In the genomic region with DNA sequence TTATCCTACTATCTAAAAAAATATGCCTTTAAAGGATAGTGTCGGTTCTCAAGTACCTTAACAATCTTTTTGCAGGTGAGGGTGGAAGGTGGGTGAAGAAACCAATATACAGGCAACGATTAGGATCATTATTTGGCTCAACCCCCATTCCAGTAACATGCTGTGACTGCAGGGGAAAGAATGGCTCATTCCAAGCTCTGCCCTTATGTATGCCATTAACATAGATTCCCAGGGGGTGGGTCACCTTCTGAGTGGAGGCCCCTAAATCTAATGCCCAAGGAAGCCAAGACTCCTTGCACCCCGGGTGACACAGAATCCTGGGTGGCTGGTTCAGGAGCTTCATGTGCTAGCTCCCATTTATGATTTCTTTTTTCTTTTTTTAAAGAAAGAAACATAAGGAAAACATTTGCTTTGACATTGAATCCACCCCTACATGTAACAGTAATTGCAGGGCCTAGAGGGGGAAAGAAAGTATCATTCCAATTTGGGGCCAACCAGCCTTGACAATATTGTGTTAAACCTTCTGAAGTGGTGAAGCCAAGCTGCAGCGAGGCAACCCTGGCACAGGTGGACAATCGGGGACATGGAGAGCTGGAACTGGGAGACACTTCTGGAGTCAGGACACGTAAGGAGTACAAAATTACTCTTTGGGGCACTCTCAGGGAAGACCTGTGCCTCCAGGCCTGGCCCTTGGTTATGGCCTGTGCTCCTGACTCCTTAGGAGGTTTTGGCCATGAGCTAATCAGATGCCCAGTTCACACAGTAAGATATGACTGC, we compare ENCODE assay signal across 28 cellular contexts.
A peak's percentile ranks its signal among the peaks of the same experiment; 100 is the strongest.
DNase-seq lines count a peak whose midpoint lies in the region; ATAC-seq, FAIRE-seq and TF ChIP-seq lines count a peak whose summit lies in the region.
"Had no signal": no experiment of that assay in that cellular context is flagged by ENCODE, and none has a peak within 500 bp of the region (broad histone marks: within the 10 kb centered on the region; RNA-seq: fewer than 3 reads in every experiment).

No MANE protein-coding gene starts in this region.

- ATAC-seq in A549, result peak in 1 of 2 experiments; percentile 39; a peak in 3 of 6 replicates
- no peak for ATAC-seq in gastrocnemius medialis
- ATAC-seq: activated T-cell treated with anti-CD3 and anti-CD28 coated beads, Interleukin-2, amount 50 U/mL, for 72 hours; naive thymus-derived CD8-positive, alpha-beta T cell; Panc1; T-helper 17 cell had no signal

- H3K36me3 ChIP-seq in Karpas-422 (ENCODE audit: insufficient read depth, low read length), result no peaks in the 10 kb centered on the region
- H3K36me3 ChIP-seq in left ventricle myocardium inferior, result no peaks in the 10 kb centered on the region
- no peaks in the 10 kb centered on the region for H3K36me3 ChIP-seq in gastrocnemius medialis
- H3K36me3 ChIP-seq in SK-N-SH (replicated peaks in 1 of 2; ENCODE audit: control insufficient read depth in 1 of 2, insufficient read depth in 2 of 2, low read length in 1 of 2), result no peaks in the 10 kb centered on the region
- H3K36me3 ChIP-seq: adrenal gland, SJSA1 had no signal

- in situ Hi-C loops in gastrocnemius medialis (cut with MboI; ENCODE audit: low sequenced_read_pairs in 4 of 4), result no loop called here

- TF ChIP-seq CTCF in A549 (IDR thresholded peaks at IDR 0.05) (no peak), left ventricle myocardium inferior (IDR thresholded peaks at IDR 0.05; ENCODE audit: borderline replicate concordance) (no peak), gastrocnemius medialis (IDR thresholded peaks at IDR 0.05 in 4 of 5, conservative IDR thresholded peaks at IDR 0.05 in 1 of 5) (no peak), SK-N-SH (IDR thresholded peaks at IDR 0.05) (no peak)

- H3K4me1 ChIP-seq in A549 (peaks cover 58% of the 10 kb centered on the region), Karpas-422 (ENCODE audit: low read length) (no peaks in the 10 kb centered on the region), left ventricle myocardium inferior (peaks cover 56% of the 10 kb centered on the region), gastrocnemius medialis (peaks cover 40 to 45% of the 10 kb centered on the region in 2 donors), SK-N-SH (ENCODE audit: control insufficient read depth in 1 of 2, insufficient read depth in 2 of 2, low read depth in 1 of 2, low read length in 1 of 2) (peaks cover 4 to 10% of the 10 kb centered on the region in 2 experiments; a peak in 3 of 4 replicates)

- no peaks in the 10 kb centered on the region for H3K9me2 ChIP-seq in Karpas-422 (replicated peaks; ENCODE audit: insufficient read depth, low read length)
- no peaks in the 10 kb centered on the region for H3K9me2 ChIP-seq in SK-N-SH

- no peak for DNase-seq in A549 (ENCODE audit: low read depth in 1 of 2, low spot score in 1 of 2)
- peak; percentile 25 for DNase-seq in Karpas-422
- no peak for DNase-seq in left ventricle myocardium inferior
- DNase-seq in gastrocnemius medialis, result no peak
- no peak for DNase-seq in SK-N-SH
- no peak for DNase-seq in effector CD4-positive, alpha-beta T cell
- no peak for DNase-seq in DMS53 (lab: John Stamatoyannopoulos, UW)
- DNase-seq in germinal center (ENCODE audit: low spot score), result no peak
- DNase-seq: activated CD4-positive, alpha-beta T cell treated with anti-CD3 and anti-CD28 coated beads for 4 hours; activated naive CD4-positive, alpha-beta T cell treated with Interleukin-2 at 50 U/mL for 16 hours; activated T-cell treated with anti-CD3 and anti-CD28 coated beads, Interleukin-2, amount 50 U/mL, for 72 hours; adrenal gland; COR-L47; dermis blood vessel endothelial cell; DND-41; naive thymus-derived CD8-positive, alpha-beta T cell; NCI-H1048; NCI-H187; NCI-H2171 treated with DMSO at 0.1 percent for 48 hours; NCI-H524 treated with DMSO at 0.1 percent for 48 hours; retina; stimulated activated CD4-positive, alpha-beta T cell treated with anti-CD3 and anti-CD28 coated beads, Interleukin-4, amount 100 ng/mL, for 24 hours; stimulated activated naive CD4-positive, alpha-beta T cell treated with Interleukin-2 at 50 U/mL for 16 hours; T-helper 17 cell had no signal

- TF ChIP-seq POLR2A in A549 (IDR thresholded peaks at IDR 0.05; ENCODE audit: low read length) (no peak), gastrocnemius medialis (IDR thresholded peaks at IDR 0.05) (no peak)

- peak overlapping the region; percentile 41 to 83; a peak in 5 of 6 replicates for H3K27ac ChIP-seq in A549
- no peak overlapping the region for H3K27ac ChIP-seq in Karpas-422 (ENCODE audit: low read length)
- H3K27ac ChIP-seq in left ventricle myocardium inferior (replicated peaks), result peak overlapping the region; percentile 55
- H3K27ac ChIP-seq in gastrocnemius medialis, result peak overlapping the region in 3 of 4 donors; percentile 45 to 62 (median 48)
- no peak overlapping the region for H3K27ac ChIP-seq in SK-N-SH (ENCODE audit: low read depth in 2 of 2, low read length in 1 of 2)
- H3K27ac ChIP-seq: SJSA1 had no signal

- H3F3A ChIP-seq in SK-N-SH (replicated peaks; ENCODE audit: insufficient read depth), result peaks cover 3% of the 10 kb centered on the region

- H3K9me3 ChIP-seq in A549 (no peaks in the 10 kb centered on the region), Karpas-422 (ENCODE audit: low read length) (no peaks in the 10 kb centered on the region), left ventricle myocardium inferior (replicated peaks) (no peaks in the 10 kb centered on the region), gastrocnemius medialis (no peaks in the 10 kb centered on the region), SK-N-SH (no peaks in the 10 kb centered on the region)
- H3K9me3 ChIP-seq: adrenal gland, SJSA1 had no signal

- H2AFZ ChIP-seq in Karpas-422 (ENCODE audit: low read length) (no peak overlapping the region), SK-N-SH (ENCODE audit: low read depth) (no peak overlapping the region)

- H3K79me2 ChIP-seq in Karpas-422 (ENCODE audit: low read length) (no peaks in the 10 kb centered on the region), SK-N-SH (ENCODE audit: insufficient read depth) (no peaks in the 10 kb centered on the region)

- CTCF ChIA-PET in A549 (lab: Yijun Ruan, JAX) (interaction anchor here (0.7 to 1.7 kb wide), 2 partner anchors 28 to 509 kb away, joined by 3 to 4 read pairs; no protein-coding TSS in a partner anchor), SK-N-SH (lab: Yijun Ruan, JAX) (interaction anchor here (0.7 to 1.3 kb wide), 3 partner anchors 10 to 54 kb away, joined by 3 to 5 read pairs (median 3); no protein-coding TSS in a partner anchor)

- POLR2A ChIA-PET in A549 (lab: Yijun Ruan, JAX) (interaction anchor here (0.5 kb wide), 1 partner anchor 10 kb away, joined by 3 read pairs; no protein-coding TSS in a partner anchor), SK-N-SH (lab: Yijun Ruan, JAX) (no interaction called here)

- no peak for FAIRE-seq in A549 (lab: Jason Lieb, UNC)
- FAIRE-seq: bronchial epithelial cell, H54 had no signal

- H3K9ac ChIP-seq in Karpas-422 (ENCODE audit: low read length) (no peak overlapping the region), SK-N-SH (no peak overlapping the region)

- WGBS in A549 (ENCODE audit: missing lambda C conversion rate), result 71% methylated on average over 6 of the region's 6 CpGs
- 83% methylated on average over 5 of the region's 6 CpGs for WGBS in SK-N-SH (ENCODE audit: low lambda C conversion rate)

- TF ChIP-seq EP300 in A549 (IDR thresholded peaks at IDR 0.05) (no peak), SK-N-SH (IDR thresholded peaks at IDR 0.05; ENCODE audit: borderline replicate concordance in 1 of 2, low read depth in 1 of 2, low read length in 1 of 2) (no peak)

- H3K4me2 ChIP-seq in A549 (no peak overlapping the region), Karpas-422 (ENCODE audit: low read depth, low read length, poor library complexity, severe bottlenecking) (no peak overlapping the region), SK-N-SH (no peak overlapping the region)

- no peak overlapping the region for H3K4me3 ChIP-seq in A549
- no peak overlapping the region for H3K4me3 ChIP-seq in Karpas-422 (ENCODE audit: low read length)
- no peak overlapping the region for H3K4me3 ChIP-seq in left ventricle myocardium inferior
- H3K4me3 ChIP-seq in gastrocnemius medialis, result no peak overlapping the region
- H3K4me3 ChIP-seq in SK-N-SH (ENCODE audit: low read depth in 2 of 2, low read length in 1 of 2), result no peak overlapping the region
- H3K4me3 ChIP-seq: adrenal gland, SJSA1 had no signal

- intact Hi-C loops in left ventricle myocardium inferior (cut with micrococcal nuclease), result no loop called here
- intact Hi-C loops in gastrocnemius medialis (cut with DNase I; ENCODE audit: low total_unique reads), result no loop called here

- no peaks in the 10 kb centered on the region for H4K20me1 ChIP-seq in Karpas-422 (ENCODE audit: insufficient read depth, low read depth, low read length)
- H4K20me1 ChIP-seq in SK-N-SH (ENCODE audit: insufficient read depth), result no peaks in the 10 kb centered on the region

- H3K27me3 ChIP-seq in Karpas-422 (ENCODE audit: low read length) (no peaks in the 10 kb centered on the region), left ventricle myocardium inferior (ENCODE audit: low read depth) (no peaks in the 10 kb centered on the region), gastrocnemius medialis (no peaks in the 10 kb centered on the region), SK-N-SH (ENCODE audit: insufficient read depth) (no peaks in the 10 kb centered on the region)
- H3K27me3 ChIP-seq: adrenal gland, SJSA1 had no signal

- TF ChIP-seq RAD21 in A549 (conservative IDR thresholded peaks at IDR 0.05 in 1 of 2, IDR thresholded peaks at IDR 0.05 in 1 of 2) (no peak), SK-N-SH (IDR thresholded peaks at IDR 0.05; ENCODE audit: low read length) (no peak)

TF ChIP-seq in A549, 52 proteins besides CTCF, POLR2A, EP300 and RAD21 (continues in another document):
- no peak for TF ChIP-seq HDAC2 (IDR thresholded peaks at IDR 0.05)

TF ChIP-seq in SK-N-SH, 30 proteins besides CTCF, POLR2A, EP300 and RAD21 (continues in another document):
- TF ChIP-seq JUND (IDR thresholded peaks at IDR 0.05), result no peak
- TF ChIP-seq, protein P1, sequence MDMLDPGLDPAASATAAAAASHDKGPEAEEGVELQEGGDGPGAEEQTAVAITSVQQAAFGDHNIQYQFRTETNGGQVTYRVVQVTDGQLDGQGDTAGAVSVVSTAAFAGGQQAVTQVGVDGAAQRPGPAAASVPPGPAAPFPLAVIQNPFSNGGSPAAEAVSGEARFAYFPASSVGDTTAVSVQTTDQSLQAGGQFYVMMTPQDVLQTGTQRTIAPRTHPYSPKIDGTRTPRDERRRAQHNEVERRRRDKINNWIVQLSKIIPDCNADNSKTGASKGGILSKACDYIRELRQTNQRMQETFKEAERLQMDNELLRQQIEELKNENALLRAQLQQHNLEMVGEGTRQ (IDR thresholded peaks at IDR 0.05; ENCODE audit: borderline replicate concordance, low read depth, low read length), result no peak
- no peak for TF ChIP-seq RXRA (IDR thresholded peaks at IDR 0.05; ENCODE audit: borderline replicate concordance, low read depth)
- TF ChIP-seq POLR2AphosphoS5 (IDR thresholded peaks at IDR 0.05; ENCODE audit: low read depth, low read length), result no peak

Comparison
In these comparisons a context has a peak if more than half of its experiments do, and no peak if none do; other contexts are left out.
1. H3K27ac ChIP-seq: peak in A549 (2 of 2), left ventricle myocardium inferior (single experiment) and gastrocnemius medialis (3 of 4); none in Karpas-422 (single experiment) and SK-N-SH (0 of 2).